ENCODE assay signal across 21 cellular contexts in the genomic region with DNA sequence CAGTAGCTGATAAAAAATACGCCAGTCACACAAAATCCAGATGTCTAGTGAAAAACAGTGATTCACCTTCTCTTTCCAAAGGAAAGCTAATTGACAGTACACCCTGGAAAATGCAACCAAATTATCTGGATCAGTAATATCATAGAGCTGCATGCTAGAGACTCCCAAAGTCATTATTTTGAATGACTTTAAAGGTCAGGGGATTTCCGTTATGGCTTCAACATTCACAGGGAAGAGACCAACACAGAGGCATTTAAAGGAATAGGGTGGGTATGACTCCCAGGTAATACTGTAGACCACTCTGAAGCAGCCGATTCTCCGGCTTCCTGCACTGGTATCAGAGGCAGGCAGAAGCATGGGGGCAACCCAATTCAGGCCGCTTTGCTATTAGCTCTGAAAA.
"Had no signal": no experiment of that assay in that cellular context is flagged by ENCODE, and none has a peak within 500 bp of the region (broad histone marks: within the 10 kb centered on the region; RNA-seq: fewer than 3 reads in every experiment).

No MANE protein-coding gene starts in this region.

- H3K36me3 ChIP-seq: esophagus squamous epithelium, right lobe of liver, suprapubic skin, transverse colon, uterus had no signal

- ATAC-seq: effector memory CD8-positive, alpha-beta T cell; left lobe of liver; natural killer cell; pancreas; right lobe of liver; stimulated activated naive CD8-positive, alpha-beta T cell treated with anti-CD3 and anti-CD28 coated beads, Interleukin-15, amount 100 ng/mL, for 72 hours had no signal

- H3K27me3 ChIP-seq: esophagus squamous epithelium, hepatocyte, pancreas, right lobe of liver, suprapubic skin, transverse colon, uterus had no signal

- H3K4me3 ChIP-seq: esophagus squamous epithelium, hepatocyte, pancreas, right lobe of liver, suprapubic skin, transverse colon, uterus had no signal

- H3K9me3 Mint-ChIP-seq: effector memory CD8-positive, alpha-beta T cell; natural killer cell; stimulated activated naive CD8-positive, alpha-beta T cell treated with anti-CD3 and anti-CD28 coated beads, Interleukin-15, amount 100 ng/mL, for 72 hours had no signal

- H3K27ac Mint-ChIP-seq: effector memory CD8-positive, alpha-beta T cell; natural killer cell had no signal

- H3K4me3 Mint-ChIP-seq: effector memory CD8-positive, alpha-beta T cell; natural killer cell; stimulated activated naive CD8-positive, alpha-beta T cell treated with anti-CD3 and anti-CD28 coated beads, Interleukin-15, amount 100 ng/mL, for 72 hours had no signal

- H3K36me3 Mint-ChIP-seq: natural killer cell had no signal

- H3K4me1 Mint-ChIP-seq: stimulated activated naive CD8-positive, alpha-beta T cell treated with anti-CD3 and anti-CD28 coated beads, Interleukin-15, amount 100 ng/mL, for 72 hours had no signal

- H3K4me1 ChIP-seq: right lobe of liver, uterus had no signal

- DNase-seq: cortex of kidney; effector memory CD8-positive, alpha-beta T cell; erythroblast; esophagus squamous epithelium; foreskin melanocyte; kidney; natural killer cell; pancreas; retina; right lobe of liver; small intestine; stimulated activated CD4-positive, alpha-beta T cell treated with anti-CD3 and anti-CD28 coated beads, Interleukin-15, amount 100 ng/mL, for 24 hours; stimulated activated CD4-positive, alpha-beta T cell treated with anti-CD3 and anti-CD28 coated beads, Interleukin-4, amount 100 ng/mL, for 1 hour; stimulated activated CD8-positive, alpha-beta memory T cell treated with anti-CD3 and anti-CD28 coated beads, Interleukin-4, amount 100 ng/mL, for 48 hours; stimulated activated naive CD4-positive, alpha-beta T cell; stimulated activated naive CD8-positive, alpha-beta T cell treated with anti-CD3 and anti-CD28 coated beads, Interleukin-15, amount 100 ng/mL, for 72 hours; transverse colon; uterus had no signal

- H3K9me3 ChIP-seq: esophagus squamous epithelium, pancreas, right lobe of liver, suprapubic skin, transverse colon, uterus had no signal

- H3K27ac ChIP-seq: esophagus squamous epithelium, pancreas, right lobe of liver, suprapubic skin, transverse colon, uterus had no signal
